In the genomic region with DNA sequence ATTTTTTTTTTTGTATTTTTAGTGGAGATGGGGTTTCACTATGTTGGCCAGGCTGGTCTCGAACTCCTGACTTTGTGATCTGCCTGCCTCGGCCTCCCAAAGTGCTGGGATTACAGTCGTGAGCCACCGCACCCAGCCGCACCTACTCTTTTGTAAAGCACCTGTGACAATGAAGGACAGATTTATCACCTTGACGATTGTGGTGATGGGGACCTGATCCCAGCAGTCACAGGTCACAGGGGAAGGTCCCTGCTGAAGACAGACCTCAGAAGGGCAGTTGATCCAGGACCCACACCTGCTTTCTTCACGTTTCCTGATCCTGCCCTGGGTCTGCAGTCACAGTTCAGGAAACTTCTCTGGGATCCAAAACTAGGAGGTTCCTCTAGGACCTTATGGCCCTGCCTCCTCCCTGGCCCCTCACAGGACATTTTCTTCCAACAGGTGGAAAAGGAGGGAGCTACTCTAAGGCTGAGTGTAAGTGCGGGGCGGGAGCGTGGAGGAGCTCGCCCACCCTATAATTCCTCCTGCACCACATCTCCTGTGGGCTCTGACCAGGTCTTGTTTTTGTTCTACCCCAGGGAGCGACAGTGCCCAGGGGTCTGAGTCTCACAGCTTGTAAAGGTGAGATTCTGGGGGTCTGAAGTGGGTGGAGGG, we compare ENCODE assay signal across 10 cellular contexts. TPM values are rescaled to one million over a fixed set of nuclear protein-coding genes. Genes with fewer than 3 reads are reported as not detected.
DNase-seq lines count a peak whose midpoint lies in the region; ATAC-seq and TF ChIP-seq lines count a peak whose summit lies in the region.
"Had no signal": no experiment of that assay in that cellular context is flagged by ENCODE, and none has a peak within 500 bp of the region (broad histone marks: within the 10 kb centered on the region; RNA-seq: fewer than 3 reads in every experiment).

No MANE protein-coding gene starts in this region.

- peaks cover 24% of the 10 kb centered on the region for H3K79me2 ChIP-seq in osteoblast (ENCODE audit: insufficient read depth, low read length)

- peak; percentile 34 for TF ChIP-seq POLR2A in GM19099 (IDR thresholded peaks at IDR 0.05; ENCODE audit: extremely low read depth, insufficient read length, low read depth)

- no peaks in the 10 kb centered on the region for H3K9me3 ChIP-seq in colonic mucosa
- no peaks in the 10 kb centered on the region for H3K9me3 ChIP-seq in osteoblast (ENCODE audit: low read depth, low read length)
- H3K9me3 ChIP-seq: sigmoid colon had no signal

- H3K27me3 ChIP-seq in colonic mucosa (no peaks in the 10 kb centered on the region), osteoblast (ENCODE audit: insufficient read depth, low read length) (no peaks in the 10 kb centered on the region)
- H3K27me3 ChIP-seq: sigmoid colon had no signal

- peaks cover 39 to 47% of the 10 kb centered on the region in 2 donors for H3K36me3 Mint-ChIP-seq in CD14-positive monocyte

- peak overlapping the region; percentile 8 to 51 for H3K9ac ChIP-seq in colonic mucosa (ENCODE audit: low read depth in 2 of 2, low read length in 2 of 2)

- peaks cover 0 to 5% (median 3%) of the 10 kb centered on the region in 7 donors for H3K9me3 Mint-ChIP-seq in CD14-positive monocyte

- no peak overlapping the region for H3K27ac ChIP-seq in colonic mucosa
- no peak overlapping the region for H3K27ac ChIP-seq in osteoblast (ENCODE audit: low read depth, low read length)

- intact Hi-C loops in CD14-positive monocyte (cut with micrococcal nuclease) = loop anchor here in 1 of 2 donors (5.0 kb wide), 2 partner anchors 40 to 120 kb away; no protein-coding TSS in a partner anchor
- intact Hi-C loops in colonic mucosa (cut with DNase I) = no loop called here

- H3K27me3 Mint-ChIP-seq in CD14-positive monocyte (ENCODE audit: low read depth in 3 of 3) = peaks cover 0 to 10% (median 2%) of the 10 kb centered on the region in 3 donors

- H2AFZ ChIP-seq in osteoblast (ENCODE audit: low read length) = no peak overlapping the region

- H4K20me1 ChIP-seq in osteoblast (ENCODE audit: insufficient read depth, low read length) = peaks cover 26% of the 10 kb centered on the region

- H3K4me2 ChIP-seq in osteoblast (ENCODE audit: insufficient read depth, low read length) = no peak overlapping the region

- TF ChIP-seq CTCF in CD14-positive monocyte (IDR thresholded peaks at IDR 0.05) (no peak), colonic mucosa (IDR thresholded peaks at IDR 0.05) (no peak), osteoblast (IDR thresholded peaks at IDR 0.05; ENCODE audit: extremely low read depth, low read depth, low read length) (no peak)

- H3K4me3 ChIP-seq in colonic mucosa (peak overlapping the region; percentile 98), osteoblast (ENCODE audit: insufficient read depth, low read length) (no peak overlapping the region)

- H3K36me3 ChIP-seq in colonic mucosa (peaks cover 33% of the 10 kb centered on the region), osteoblast (ENCODE audit: insufficient read depth, low read length) (peaks cover 33% of the 10 kb centered on the region)

- peak overlapping the region; percentile 57 to 94 (median 79) for H3K27ac Mint-ChIP-seq in CD14-positive monocyte

- no peak for ATAC-seq in GM21528 (IDR thresholded peaks at IDR 0.05; ENCODE audit: low FRiP score, unreplicated experiment)

- DNase-seq in CD14-positive monocyte (ENCODE audit: low spot score) (no peak), colonic mucosa (no peak), osteoblast (ENCODE audit: insufficient read length, low spot score, missing footprints) (peak; percentile 58), NCI-H748 (lab: John Stamatoyannopoulos, UW; ENCODE audit: unreplicated experiment) (no peak), NCI-H1436 (lab: John Stamatoyannopoulos, UW) (no peak)
- no peak for DNase-seq in activated CD4-positive, CD25-positive, alpha-beta regulatory T cell treated with anti-CD3 and anti-CD28 coated beads, Interleukin-2, amount 50 U/mL, for 72 hours
- DNase-seq: NCI-H526, sigmoid colon had no signal

- H3K4me3 Mint-ChIP-seq in CD14-positive monocyte = peak overlapping the region; percentile 97 to 99

- peaks cover 4% of the 10 kb centered on the region for H3K4me1 ChIP-seq in colonic mucosa
- H3K4me1 ChIP-seq in osteoblast (ENCODE audit: insufficient read depth, low read length) = peaks cover 22% of the 10 kb centered on the region

- H3K4me1 Mint-ChIP-seq in CD14-positive monocyte = peaks cover 78% of the 10 kb centered on the region

RNA-seq across cellular contexts. Expression of gene HLA-E, which starts 2.8 kb away (rescaled TPM):
- polyA plus RNA-seq in CD14-positive monocyte = 100 to 1,000 TPM; 870 to 944 TPM
- total RNA-seq in colonic mucosa = 100 to 1,000 TPM; 208 to 471 TPM
- total RNA-seq in osteoblast = 320 and 343 TPM in 2 replicates
